ENCODE assay signal across 10 cellular contexts in the genomic region with DNA sequence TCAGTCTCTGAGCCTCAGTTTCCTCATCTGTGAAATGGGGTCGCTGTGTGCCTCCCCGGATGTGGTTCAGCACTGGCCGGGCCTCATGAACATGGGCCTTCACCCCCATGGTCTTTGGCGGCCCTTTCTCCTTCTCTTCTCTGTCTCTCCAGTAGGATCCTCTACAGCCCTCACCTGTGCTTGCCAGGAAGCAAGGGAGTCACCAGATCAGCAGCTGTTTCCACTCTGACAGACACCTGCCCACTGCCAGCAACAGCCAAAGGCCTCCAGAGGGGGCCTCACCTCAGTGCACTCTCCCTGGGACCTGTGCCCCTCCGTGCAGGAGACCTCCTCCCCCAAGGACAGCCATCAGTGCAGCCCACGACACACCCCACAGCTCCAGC.
DNase-seq lines count a peak whose midpoint lies in the region; ATAC-seq and TF ChIP-seq lines count a peak whose summit lies in the region.
"Had no signal": no experiment of that assay in that cellular context is flagged by ENCODE, and none has a peak within 500 bp of the region (broad histone marks: within the 10 kb centered on the region; RNA-seq: fewer than 3 reads in every experiment).

No MANE protein-coding gene starts in this region.

- H3K4me3 ChIP-seq in neuronal stem cell (ENCODE audit: low read length in 2 of 2) = no peak overlapping the region
- H3K4me3 ChIP-seq: esophagus squamous epithelium had no signal

- no peak overlapping the region for H2BK120ac ChIP-seq in neuronal stem cell (ENCODE audit: low read depth, low read length)

- peaks cover 32% of the 10 kb centered on the region for H3K4me1 Mint-ChIP-seq in T-helper 1 cell treated with Interleukin-12 subunit alpha and Interleukin-12 subunit beta and Interleukin-4 antibody, amounts not matched to agents 30 μg/mL and 1 μg/mL, for 36 hours (ENCODE audit: low read depth)
- peaks cover 36% of the 10 kb centered on the region for H3K4me1 Mint-ChIP-seq in activated CD8-positive, alpha-beta T cell treated with anti-CD3 and anti-CD28 coated beads for 36 hours (ENCODE audit: low read depth)

- TF ChIP-seq CTCF in activated CD8-positive, alpha-beta T cell treated with anti-CD3 and anti-CD28 coated beads for 36 hours (IDR thresholded peaks at IDR 0.05) = no peak

- intact Hi-C loops in activated CD8-positive, alpha-beta T cell treated with anti-CD3 and anti-CD28 coated beads for 36 hours (cut with micrococcal nuclease) = no loop called here

- H3K79me1 ChIP-seq in neuronal stem cell (ENCODE audit: low read depth, low read length) = no peaks in the 10 kb centered on the region

- no peak overlapping the region for H3K23ac ChIP-seq in neuronal stem cell (ENCODE audit: low read depth, low read length, poor library complexity)

- H3K27ac Mint-ChIP-seq in T-helper 1 cell treated with Interleukin-12 subunit alpha and Interleukin-12 subunit beta and Interleukin-4 antibody, amounts not matched to agents 30 μg/mL and 1 μg/mL, for 36 hours = peak overlapping the region; percentile 80
- H3K27ac Mint-ChIP-seq in activated CD8-positive, alpha-beta T cell treated with anti-CD3 and anti-CD28 coated beads for 36 hours = peak overlapping the region; percentile 76

- peak overlapping the region; percentile 72 for H2BK5ac ChIP-seq in neuronal stem cell (ENCODE audit: low read length)

- H3K9me3 ChIP-seq in neuronal stem cell (replicated peaks in 1 of 2; ENCODE audit: control insufficient read depth in 2 of 2, insufficient read depth in 1 of 2, low read depth in 1 of 2, low read length in 2 of 2) = no peaks in the 10 kb centered on the region
- H3K9me3 ChIP-seq: esophagus squamous epithelium had no signal

- no peak overlapping the region for H2AFZ ChIP-seq in neuronal stem cell (ENCODE audit: low read length)

- H3K18ac ChIP-seq in neuronal stem cell (ENCODE audit: low read length) = peak overlapping the region; percentile 90

- H3K27me3 Mint-ChIP-seq in T-helper 1 cell treated with Interleukin-12 subunit alpha and Interleukin-12 subunit beta and Interleukin-4 antibody, amounts not matched to agents 30 μg/mL and 1 μg/mL, for 36 hours (ENCODE audit: low read depth) = peaks cover 19% of the 10 kb centered on the region
- H3K27me3 Mint-ChIP-seq in activated CD8-positive, alpha-beta T cell treated with anti-CD3 and anti-CD28 coated beads for 36 hours = no peaks in the 10 kb centered on the region

- no peak overlapping the region for H2BK12ac ChIP-seq in neuronal stem cell (ENCODE audit: low read length)

- H3K4ac ChIP-seq in neuronal stem cell (ENCODE audit: low read length) = no peak overlapping the region

- H3K36me3 ChIP-seq in neuronal stem cell (replicated peaks in 1 of 2; ENCODE audit: control insufficient read depth in 2 of 2, insufficient read depth in 2 of 2, low read length in 2 of 2) = no peaks in the 10 kb centered on the region
- H3K36me3 ChIP-seq: esophagus squamous epithelium had no signal

- no peak overlapping the region for H3K4me2 ChIP-seq in neuronal stem cell (ENCODE audit: insufficient read depth, low read length, poor library complexity, severe bottlenecking)

- WGBS in neuronal stem cell (ENCODE audit: extremely low coverage in 2 of 2, insufficient read length in 2 of 2, insufficient replicate concordance in 1 of 2), 2 donors = no CpG with 5 or more reads among the region's 6 CpGs

- H3K36me3 Mint-ChIP-seq in T-helper 1 cell treated with Interleukin-12 subunit alpha and Interleukin-12 subunit beta and Interleukin-4 antibody, amounts not matched to agents 30 μg/mL and 1 μg/mL, for 36 hours (ENCODE audit: low read depth) = peaks cover 4% of the 10 kb centered on the region
- no peaks in the 10 kb centered on the region for H3K36me3 Mint-ChIP-seq in activated CD8-positive, alpha-beta T cell treated with anti-CD3 and anti-CD28 coated beads for 36 hours (ENCODE audit: low read depth)

- CTCF ChIA-PET in activated CD8-positive, alpha-beta T cell treated with anti-CD3 and anti-CD28 coated beads for 36 hours (lab: Charles Lee) = interaction anchor here (0.9 to 2.2 kb wide), 3 partner anchors 17 to 23 kb away, joined by 3 to 7 read pairs (median 3); no protein-coding TSS in a partner anchor

- H2AK5ac ChIP-seq in neuronal stem cell (ENCODE audit: low read depth, low read length) = peak overlapping the region; percentile 83

- DNase-seq in T-helper 1 cell (no peak), neuronal stem cell (ENCODE audit: low spot score) (no peak), Kasumi-1 (lab: John Stamatoyannopoulos, UW) (no peak), SW480 (ENCODE audit: low spot score) (no peak)
- DNase-seq in activated CD8-positive, alpha-beta T cell treated with anti-CD3 and anti-CD28 coated beads for 36 hours = peak; percentile 21
- DNase-seq: aorta, esophagus squamous epithelium had no signal

- H3K14ac ChIP-seq in neuronal stem cell (ENCODE audit: low read length) = no peak overlapping the region

- no peak overlapping the region for H4K91ac ChIP-seq in neuronal stem cell (ENCODE audit: low read depth, low read length, poor library complexity)

- H3K9ac ChIP-seq in neuronal stem cell (ENCODE audit: low read depth, low read length, poor library complexity) = no peak overlapping the region

- no peak overlapping the region for H4K8ac ChIP-seq in neuronal stem cell (ENCODE audit: low read depth, low read length)

- POLR2A ChIA-PET in activated CD8-positive, alpha-beta T cell treated with anti-CD3 and anti-CD28 coated beads for 36 hours (lab: Charles Lee) = no interaction called here

- H3K27ac ChIP-seq in neuronal stem cell (replicated peaks; ENCODE audit: low read length) = peak overlapping the region; percentile 44
- H3K27ac ChIP-seq: esophagus squamous epithelium had no signal

- H3K4me1 ChIP-seq in neuronal stem cell (ENCODE audit: control insufficient read depth in 2 of 2, insufficient read depth in 1 of 2, low read depth in 1 of 2, low read length in 2 of 2) = peaks cover 23 to 33% of the 10 kb centered on the region in 2 donors
- H3K4me1 ChIP-seq: esophagus squamous epithelium had no signal

- H3K4me3 Mint-ChIP-seq in T-helper 1 cell treated with Interleukin-12 subunit alpha and Interleukin-12 subunit beta and Interleukin-4 antibody, amounts not matched to agents 30 μg/mL and 1 μg/mL, for 36 hours = no peak overlapping the region
- no peak overlapping the region for H3K4me3 Mint-ChIP-seq in activated CD8-positive, alpha-beta T cell treated with anti-CD3 and anti-CD28 coated beads for 36 hours

- H2BK15ac ChIP-seq in neuronal stem cell (ENCODE audit: low read length) = peak overlapping the region; percentile 62

- no peaks in the 10 kb centered on the region for H3K9me3 Mint-ChIP-seq in T-helper 1 cell treated with Interleukin-12 subunit alpha and Interleukin-12 subunit beta and Interleukin-4 antibody, amounts not matched to agents 30 μg/mL and 1 μg/mL, for 36 hours
- H3K9me3 Mint-ChIP-seq in activated CD8-positive, alpha-beta T cell treated with anti-CD3 and anti-CD28 coated beads for 36 hours = no peaks in the 10 kb centered on the region

- ATAC-seq in HG03457 (IDR thresholded peaks at IDR 0.05; ENCODE audit: unreplicated experiment) (peak; percentile 2), HG03095 (IDR thresholded peaks at IDR 0.05; ENCODE audit: unreplicated experiment) (no peak)
- peak; percentile 25 for ATAC-seq in activated CD8-positive, alpha-beta T cell treated with anti-CD3 and anti-CD28 coated beads for 36 hours

- peaks cover 0 to 42% (median 0%) of the 10 kb centered on the region in 3 experiments for H3K27me3 ChIP-seq in neuronal stem cell (ENCODE audit: control insufficient read depth in 3 of 3, insufficient read depth in 3 of 3, low read depth in 1 of 3, low read length in 3 of 3)
